Comparison of ENCODE assay signal across 16 cellular contexts in the genomic region with DNA sequence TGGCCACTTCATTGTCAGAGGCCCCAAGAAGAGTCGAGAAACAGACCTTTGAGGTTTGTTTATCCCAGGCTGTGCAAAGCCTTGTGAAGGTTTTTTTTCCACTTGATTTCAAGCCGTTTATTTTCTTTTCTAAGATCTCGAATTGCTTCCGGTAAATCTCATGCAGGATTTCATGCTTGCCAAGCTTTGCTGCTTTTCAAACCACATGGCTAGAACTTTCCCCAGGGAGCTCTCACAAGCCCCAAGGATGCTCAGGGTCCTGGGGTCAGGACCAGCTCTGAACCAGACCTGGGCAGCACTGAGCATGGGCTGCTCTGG. TPM values are rescaled to one million over a fixed set of nuclear protein-coding genes. Genes with fewer than 3 reads are reported as not detected.
DNase-seq lines count a peak whose midpoint lies in the region; ATAC-seq and TF ChIP-seq lines count a peak whose summit lies in the region.
"Had no signal": no experiment of that assay in that cellular context is flagged by ENCODE, and none has a peak within 500 bp of the region (broad histone marks: within the 10 kb centered on the region; RNA-seq: fewer than 3 reads in every experiment).

No MANE protein-coding gene starts in this region.

- TF ChIP-seq CTCF in right atrium auricular region (IDR thresholded peaks at IDR 0.05): no peak
- TF ChIP-seq CTCF in fibroblast of lung (conservative IDR thresholded peaks at IDR 0.05 in 1 of 2, IDR thresholded peaks at IDR 0.05 in 1 of 2; ENCODE audit: low read depth in 1 of 2, low read length in 2 of 2): no peak
- TF ChIP-seq CTCF in osteoblast (IDR thresholded peaks at IDR 0.05; ENCODE audit: extremely low read depth, low read depth, low read length): no peak

- peak overlapping the region in 1 of 2 donors; percentile 16 for H3K27ac ChIP-seq in right atrium auricular region
- H3K27ac ChIP-seq in fibroblast of lung (ENCODE audit: insufficient read depth, low read length): no peak overlapping the region
- no peak overlapping the region for H3K27ac ChIP-seq in osteoblast (ENCODE audit: low read depth, low read length)
- peak overlapping the region; percentile 24 to 60 for H3K27ac ChIP-seq in aorta (ENCODE audit: low read depth in 1 of 2, low read length in 2 of 2)
- H3K27ac ChIP-seq: hepatocyte had no signal

- no peaks in the 10 kb centered on the region for H4K20me1 ChIP-seq in fibroblast of lung (ENCODE audit: control insufficient read depth, extremely low read depth, insufficient read depth, low read length)
- no peaks in the 10 kb centered on the region for H4K20me1 ChIP-seq in osteoblast (ENCODE audit: insufficient read depth, low read length)

- H3K27me3 ChIP-seq in right atrium auricular region (no peaks in the 10 kb centered on the region), fibroblast of lung (ENCODE audit: control insufficient read depth, insufficient read depth, low read length) (no peaks in the 10 kb centered on the region), osteoblast (ENCODE audit: insufficient read depth, low read length) (no peaks in the 10 kb centered on the region), aorta (ENCODE audit: control insufficient read depth in 1 of 2, insufficient read depth in 2 of 2, low read length in 1 of 2) (no peaks in the 10 kb centered on the region)
- H3K27me3 ChIP-seq: hepatocyte, suprapubic skin had no signal

- no peaks in the 10 kb centered on the region for H3K9me3 ChIP-seq in right atrium auricular region
- H3K9me3 ChIP-seq in fibroblast of lung (ENCODE audit: control insufficient read depth, insufficient read depth, low read depth, low read length): no peaks in the 10 kb centered on the region
- no peaks in the 10 kb centered on the region for H3K9me3 ChIP-seq in osteoblast (ENCODE audit: low read depth, low read length)
- H3K9me3 ChIP-seq in aorta (ENCODE audit: control insufficient read depth, low read length): no peaks in the 10 kb centered on the region
- H3K9me3 ChIP-seq: suprapubic skin had no signal

- ATAC-seq in Right ventricle myocardium inferior (peak; percentile 8), aorta (ENCODE audit: low FRiP score) (peak; percentile 19), HG02571 (IDR thresholded peaks at IDR 0.05; ENCODE audit: unreplicated experiment) (no peak)
- ATAC-seq: GM12878 had no signal

- WGBS in aorta, 2 donors: 0 to 8% methylated on average over 4 of the region's 4 CpGs

- H3K36me3 ChIP-seq in right atrium auricular region (no peaks in the 10 kb centered on the region), fibroblast of lung (ENCODE audit: control insufficient read depth, insufficient read depth, low read length) (no peaks in the 10 kb centered on the region), osteoblast (ENCODE audit: insufficient read depth, low read length) (no peaks in the 10 kb centered on the region), aorta (ENCODE audit: control insufficient read depth in 1 of 2, insufficient read depth in 2 of 2, low read length in 1 of 2) (no peaks in the 10 kb centered on the region)

- no peak for DNase-seq in Right ventricle myocardium inferior (ENCODE audit: missing footprints)
- no peak for DNase-seq in right atrium auricular region (ENCODE audit: low spot score)
- peak; percentile 42 to 58 for DNase-seq in fibroblast of lung (ENCODE audit: low read depth in 2 of 2)
- peak; percentile 85 for DNase-seq in osteoblast (ENCODE audit: insufficient read length, low spot score, missing footprints)
- no peak for DNase-seq in aorta
- DNase-seq in NCI-H2107 (lab: John Stamatoyannopoulos, UW): no peak
- DNase-seq in NCI-H1436 (lab: John Stamatoyannopoulos, UW): no peak
- DNase-seq: 8988T; activated CD4-positive, alpha-beta T cell treated with anti-CD3 and anti-CD28 coated beads, Interleukin-2, amount 10 ng/mL, durations not matched to agents 24 days and 14 days; CD8-positive, alpha-beta memory T cell; NCI-H510A; T1000 had no signal

- intact Hi-C loops in Right ventricle myocardium inferior (cut with DNase I): no loop called here
- intact Hi-C loops in aorta (cut with DNase I): loop anchor here in 1 of 2 donors (5.0 kb wide), 1 partner anchor 44 kb away; no protein-coding TSS in a partner anchor

- H3K79me2 ChIP-seq in fibroblast of lung (ENCODE audit: control insufficient read depth, insufficient read depth, low read length): no peaks in the 10 kb centered on the region
- no peaks in the 10 kb centered on the region for H3K79me2 ChIP-seq in osteoblast (ENCODE audit: insufficient read depth, low read length)
- H3K79me2 ChIP-seq: hepatocyte had no signal

- H3K4me1 ChIP-seq in right atrium auricular region (peaks cover 0 to 57% of the 10 kb centered on the region in 2 donors), fibroblast of lung (ENCODE audit: control insufficient read depth, extremely low read depth, insufficient read depth, low read length) (peaks cover 8% of the 10 kb centered on the region), osteoblast (ENCODE audit: insufficient read depth, low read length) (peaks cover 4% of the 10 kb centered on the region), aorta (ENCODE audit: control insufficient read depth in 1 of 2, insufficient read depth in 2 of 2, low read length in 2 of 2) (peaks cover 0 to 3% of the 10 kb centered on the region in 2 donors)

- no peak overlapping the region for H3K4me3 ChIP-seq in right atrium auricular region
- no peak overlapping the region for H3K4me3 ChIP-seq in fibroblast of lung (replicated peaks in 1 of 4; ENCODE audit: control extremely low read depth in 1 of 4, insufficient read depth in 1 of 4, low read depth in 3 of 4, low read length in 4 of 4)
- no peak overlapping the region for H3K4me3 ChIP-seq in osteoblast (ENCODE audit: insufficient read depth, low read length)
- no peak overlapping the region for H3K4me3 ChIP-seq in aorta (ENCODE audit: low read length in 2 of 2)
- H3K4me3 ChIP-seq: GM12878, hepatocyte, suprapubic skin had no signal

- no peak overlapping the region for H3K9ac ChIP-seq in fibroblast of lung (ENCODE audit: insufficient read depth, low read length)

- no peak overlapping the region for H3K4me2 ChIP-seq in fibroblast of lung (ENCODE audit: extremely low read depth, insufficient read depth, low read length)
- no peak overlapping the region for H3K4me2 ChIP-seq in osteoblast (ENCODE audit: insufficient read depth, low read length)
- H3K4me2 ChIP-seq: hepatocyte had no signal

- H2AFZ ChIP-seq in fibroblast of lung (ENCODE audit: low read length) (no peak overlapping the region), osteoblast (ENCODE audit: low read length) (no peak overlapping the region)
- H2AFZ ChIP-seq: hepatocyte had no signal

RNA-seq across cellular contexts. Expression of gene AQP1, which starts 48.0 kb away (rescaled TPM):
- total RNA-seq in Right ventricle myocardium inferior (284 TPM), right atrium auricular region (100 to 1,000 TPM; 353 to 517 TPM), fibroblast of lung (10.8 and 44.6 TPM in 2 replicates), osteoblast (0.59 and 0.72 TPM in 2 replicates), aorta (1,000 to 10,000 TPM in 1 of 2 donors, 100 to 1,000 TPM in 1; 680 to 1,062 TPM)
- polyA plus RNA-seq in fibroblast of lung (13.0 and 43.2 TPM in 2 replicates), aorta (100 to 1,000 TPM; 370 to 962 TPM)
- polyA plus RNA-seq in fibroblast of lung (2012): 15.4 and 47.6 TPM in 2 replicates
- polyA minus RNA-seq in fibroblast of lung (ENCODE audit: low replicate concordance): 26.4 and 109 TPM in 2 replicates
- total RNA-seq: activated CD4-positive, alpha-beta T cell treated with anti-CD3 and anti-CD28 coated beads, Interleukin-2, amount 10 ng/mL, durations not matched to agents 24 days and 14 days had no signal
- polyA plus RNA-seq: CD8-positive, alpha-beta memory T cell had no signal

Comparison
In these comparisons a context has a peak if more than half of its experiments do, and no peak if none do; other contexts are left out.
1. DNase-seq: peak in fibroblast of lung (2 of 2) and osteoblast (single experiment); none in Right ventricle myocardium inferior (single experiment), right atrium auricular region (single experiment), aorta (0 of 2), NCI-H2107 (single experiment) and NCI-H1436 (single experiment).
2. H3K27ac ChIP-seq: peak in aorta (2 of 2); none in fibroblast of lung (single experiment) and osteoblast (single experiment).